28 cellular contexts compared by ENCODE assay signal in genomic region chr4:6605605-6606004, GRCh38.
"Had no signal": no experiment of that assay in that cellular context is flagged by ENCODE, and none has a peak within 500 bp of the region (broad histone marks: within the 10 kb centered on the region; RNA-seq: fewer than 3 reads in every experiment).

No MANE protein-coding gene starts in this region.

- FAIRE-seq: pancreas, small intestine, urothelium cell line had no signal

- H3K9me3 ChIP-seq: neutrophil, pancreas, psoas muscle, right lobe of liver, testis, vagina had no signal

- H3K27ac Mint-ChIP-seq: natural killer cell treated with Interleukin-12 subunit alpha and Interleukin-12 subunit beta and Interleukin-15 and Interleukin-18, amount 100 ng/mL, for 72 hours; nephron progenitor cell; stimulated activated memory B cell treated with anti-CD40 and anti-IgM and Interleukin-4, amounts not matched to agents 10 μg/mL and 1 μg/mL and 100 μg/mL, for 72 hours; stimulated activated naive CD8-positive, alpha-beta T cell treated with anti-CD3 and anti-CD28 coated beads, Interleukin-15, amount 100 ng/mL, for 72 hours had no signal

- H3K27me3 Mint-ChIP-seq: naive thymus-derived CD8-positive, alpha-beta T cell; natural killer cell treated with Interleukin-12 subunit alpha and Interleukin-12 subunit beta and Interleukin-15 and Interleukin-18, amount 100 ng/mL, for 72 hours; stimulated activated memory B cell treated with anti-CD40 and anti-IgM and Interleukin-4, amounts not matched to agents 10 μg/mL and 1 μg/mL and 100 μg/mL, for 72 hours; stimulated activated naive CD8-positive, alpha-beta T cell treated with anti-CD3 and anti-CD28 coated beads, Interleukin-15, amount 100 ng/mL, for 72 hours had no signal

- H3K27ac ChIP-seq: neutrophil, pancreas, psoas muscle, right lobe of liver, sigmoid colon, suprapubic skin, testis, tibial nerve, upper lobe of left lung, vagina had no signal

- H3K27me3 ChIP-seq: neutrophil, pancreas, right lobe of liver, sigmoid colon, suprapubic skin, testis, tibial nerve, upper lobe of left lung, vagina had no signal

- ATAC-seq: naive thymus-derived CD8-positive, alpha-beta T cell; natural killer cell treated with Interleukin-12 subunit alpha and Interleukin-12 subunit beta and Interleukin-15 and Interleukin-18, amount 100 ng/mL, for 72 hours; pancreas; psoas muscle; right cardiac atrium; stimulated activated memory B cell treated with anti-CD40 and anti-IgM and Interleukin-4, amounts not matched to agents 10 μg/mL and 1 μg/mL and 100 μg/mL, for 72 hours; stimulated activated naive CD8-positive, alpha-beta T cell treated with anti-CD3 and anti-CD28 coated beads, Interleukin-15, amount 100 ng/mL, for 72 hours; stimulated activated naive CD8-positive, alpha-beta T cell treated with anti-CD3 and anti-CD28 coated beads, Interleukin-15, Interleukin-2, amounts not matched to agents 100 U/mL and 50 U/mL, for 24 hours had no signal

- H3K4me1 ChIP-seq: pancreas, psoas muscle, right lobe of liver, sigmoid colon, suprapubic skin, testis, tibial nerve, upper lobe of left lung, vagina had no signal

- DNase-seq: naive thymus-derived CD8-positive, alpha-beta T cell; nephron progenitor cell; nucleus accumbens; psoas muscle; right lobe of liver; sigmoid colon; small intestine; stimulated activated CD4-positive, alpha-beta T cell treated with anti-CD3 and anti-CD28 coated beads, Interleukin-15, amount 100 ng/mL, for 24 hours; stimulated activated CD4-positive, alpha-beta T cell treated with anti-CD3 and anti-CD28 coated beads, Interleukin-2, amount 100 ng/mL, for 24 hours; stimulated activated CD4-positive, alpha-beta T cell treated with anti-CD3 and anti-CD28 coated beads, Interleukin-2, amount 100 ng/mL, for 48 hours; stimulated activated CD4-positive, alpha-beta T cell treated with anti-CD3 and anti-CD28 coated beads, Interleukin-4, amount 100 ng/mL, for 24 hours; stimulated activated naive CD4-positive, alpha-beta T cell; stimulated activated naive CD8-positive, alpha-beta T cell treated with anti-CD3 and anti-CD28 coated beads, Interleukin-15, amount 100 ng/mL, for 72 hours; stimulated activated naive CD8-positive, alpha-beta T cell treated with anti-CD3 and anti-CD28 coated beads, Interleukin-15, Interleukin-2, amounts not matched to agents 100 U/mL and 50 U/mL, for 24 hours; substantia nigra; testis; trophoblast cell; upper lobe of left lung had no signal

- H3K4me1 Mint-ChIP-seq: nephron progenitor cell; neural crest cell; stimulated activated memory B cell treated with anti-CD40 and anti-IgM and Interleukin-4, amounts not matched to agents 10 μg/mL and 1 μg/mL and 100 μg/mL, for 72 hours had no signal

- H3K4me3 ChIP-seq: pancreas, psoas muscle, right lobe of liver, sigmoid colon, suprapubic skin, testis, tibial nerve, upper lobe of left lung, vagina had no signal

- H3K4me3 Mint-ChIP-seq: naive thymus-derived CD8-positive, alpha-beta T cell; natural killer cell treated with Interleukin-12 subunit alpha and Interleukin-12 subunit beta and Interleukin-15 and Interleukin-18, amount 100 ng/mL, for 72 hours; nephron progenitor cell; neural crest cell; stimulated activated memory B cell treated with anti-CD40 and anti-IgM and Interleukin-4, amounts not matched to agents 10 μg/mL and 1 μg/mL and 100 μg/mL, for 72 hours had no signal
